ENCODE assay signal across 16 cellular contexts in the genomic region with DNA sequence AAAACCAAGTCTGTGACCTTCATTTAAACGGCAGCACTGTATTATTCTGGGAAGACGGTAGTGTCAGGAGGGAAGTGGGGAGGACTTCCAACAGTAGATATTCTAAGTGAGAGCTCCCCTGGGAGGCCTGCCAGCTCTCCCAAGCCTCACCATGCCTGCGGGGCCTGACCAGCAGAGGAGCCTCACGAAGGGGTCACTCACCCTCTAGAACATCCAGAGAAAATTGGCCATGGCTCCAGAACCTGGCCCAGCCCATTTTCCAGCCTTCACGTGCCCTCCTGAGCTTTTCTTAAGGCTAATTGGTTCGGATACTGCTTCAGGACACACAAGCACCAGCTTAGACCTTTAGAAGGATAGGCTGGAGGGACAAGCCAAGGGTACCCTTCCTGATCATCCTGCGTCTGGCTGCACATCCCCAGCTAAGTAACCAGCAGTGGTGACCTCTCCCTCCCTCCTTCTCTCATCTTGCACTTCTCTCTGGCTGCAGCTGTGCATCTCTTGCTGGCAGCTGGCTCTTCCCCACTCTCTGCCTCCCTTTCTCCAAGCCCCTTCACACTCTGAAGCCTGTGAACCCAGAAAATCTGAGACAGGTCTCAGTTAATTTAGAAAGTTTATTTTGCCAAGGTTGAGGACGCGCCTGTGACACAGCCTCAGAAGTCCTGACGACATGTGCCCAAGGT.
A peak's percentile ranks its signal among the peaks of the same experiment; 100 is the strongest.
DNase-seq lines count a peak whose midpoint lies in the region; ATAC-seq and TF ChIP-seq lines count a peak whose summit lies in the region.
"Had no signal": no experiment of that assay in that cellular context is flagged by ENCODE, and none has a peak within 500 bp of the region (broad histone marks: within the 10 kb centered on the region; RNA-seq: fewer than 3 reads in every experiment).

No MANE protein-coding gene starts in this region.

- 67 to 74% methylated on average over 10 of the region's 10 CpGs for WGBS in GM23248 (ENCODE audit: low coverage in 1 of 2, low lambda C conversion rate in 2 of 2, missing lambda C conversion rate in 2 of 2), 2 experiments
- 78% methylated on average over 3 of the region's 10 CpGs for WGBS in right lobe of liver (ENCODE audit: insufficient coverage, low coverage, low lambda C conversion rate, missing lambda C conversion rate)
- WGBS in smooth muscle cell (ENCODE audit: low lambda C conversion rate): 78% methylated on average over 10 of the region's 10 CpGs

- no peak overlapping the region for H3K4me2 ChIP-seq in GM23248 (ENCODE audit: unreplicated experiment)
- H3K4me2 ChIP-seq in smooth muscle cell: no peak overlapping the region

- H3K4me3 ChIP-seq in GM23248 (no peak overlapping the region), right lobe of liver (no peak overlapping the region), smooth muscle cell (no peak overlapping the region)

- H3K9me3 Mint-ChIP-seq in brain: peaks cover 0 to 13% (median 3%) of the 10 kb centered on the region in 5 experiments
- peaks cover 8% of the 10 kb centered on the region for H3K9me3 Mint-ChIP-seq in activated T-helper 2 cell treated with anti-CD3 and anti-CD28 coated beads, Interferon-gamma antibody, Interleukin-2, Interleukin-4, amounts not matched to agents 10 μg/mL and 5 μg/mL and 100 μg/mL, durations not matched to agents 14 hours and 24 hours and 36 hours

- H3F3A ChIP-seq in GM23248 (ENCODE audit: insufficient read depth) (peaks cover 17% of the 10 kb centered on the region), smooth muscle cell (ENCODE audit: low read depth) (peaks cover 27% of the 10 kb centered on the region)

- no peaks in the 10 kb centered on the region for H3K36me3 Mint-ChIP-seq in brain
- H3K36me3 Mint-ChIP-seq in activated T-helper 2 cell treated with anti-CD3 and anti-CD28 coated beads, Interferon-gamma antibody, Interleukin-2, Interleukin-4, amounts not matched to agents 10 μg/mL and 5 μg/mL and 100 μg/mL, durations not matched to agents 14 hours and 24 hours and 36 hours (ENCODE audit: low read depth): no peaks in the 10 kb centered on the region

- no peaks in the 10 kb centered on the region for H3K9me2 ChIP-seq in GM23248 (ENCODE audit: insufficient read depth)

- intact Hi-C loops in right lobe of liver (cut with DNase I): no loop called here
- intact Hi-C loops in activated T-helper 2 cell treated with anti-CD3 and anti-CD28 coated beads, Interferon-gamma antibody, Interleukin-2, Interleukin-4, amounts not matched to agents 10 μg/mL and 5 μg/mL and 100 μg/mL, durations not matched to agents 14 hours and 24 hours and 36 hours (cut with micrococcal nuclease): no loop called here

- H3K79me2 ChIP-seq in GM23248 (ENCODE audit: insufficient read depth) (no peaks in the 10 kb centered on the region), smooth muscle cell (ENCODE audit: low read depth) (no peaks in the 10 kb centered on the region)

- no peak overlapping the region for H3K4me3 Mint-ChIP-seq in brain
- no peak overlapping the region for H3K4me3 Mint-ChIP-seq in activated T-helper 2 cell treated with anti-CD3 and anti-CD28 coated beads, Interferon-gamma antibody, Interleukin-2, Interleukin-4, amounts not matched to agents 10 μg/mL and 5 μg/mL and 100 μg/mL, durations not matched to agents 14 hours and 24 hours and 36 hours (ENCODE audit: low read depth)
- H3K4me3 Mint-ChIP-seq: stimulated activated naive B cell treated with anti-CD40 and anti-IgM and Interleukin-4, amounts not matched to agents 10 μg/mL and 1 μg/mL and 100 μg/mL, for 72 hours had no signal

- no peak for TF ChIP-seq CTCF in brain (conservative IDR thresholded peaks at IDR 0.05)
- TF ChIP-seq CTCF in right lobe of liver (IDR thresholded peaks at IDR 0.05): no peak
- TF ChIP-seq CTCF in smooth muscle cell (IDR thresholded peaks at IDR 0.05; ENCODE audit: borderline replicate concordance, insufficient read depth, poor library complexity, severe bottlenecking): no peak
- TF ChIP-seq CTCF in GM13977 (IDR thresholded peaks at IDR 0.05; ENCODE audit: extremely low read depth, insufficient read depth, missing control alignments): no peak

- H3K4me1 ChIP-seq in GM23248 (ENCODE audit: insufficient read depth) (peaks cover 34% of the 10 kb centered on the region), right lobe of liver (no peaks in the 10 kb centered on the region), smooth muscle cell (ENCODE audit: low read depth) (peaks cover 18% of the 10 kb centered on the region)

- peaks cover 56% of the 10 kb centered on the region for H3K4me1 Mint-ChIP-seq in brain
- H3K4me1 Mint-ChIP-seq in activated T-helper 2 cell treated with anti-CD3 and anti-CD28 coated beads, Interferon-gamma antibody, Interleukin-2, Interleukin-4, amounts not matched to agents 10 μg/mL and 5 μg/mL and 100 μg/mL, durations not matched to agents 14 hours and 24 hours and 36 hours (ENCODE audit: low read depth): no peaks in the 10 kb centered on the region
- H3K4me1 Mint-ChIP-seq: stimulated activated naive B cell treated with anti-CD40 and anti-IgM and Interleukin-4, amounts not matched to agents 10 μg/mL and 1 μg/mL and 100 μg/mL, for 72 hours had no signal

- no peaks in the 10 kb centered on the region for H3K27me3 ChIP-seq in GM23248 (replicated peaks; ENCODE audit: insufficient read depth)
- H3K27me3 ChIP-seq in right lobe of liver: no peaks in the 10 kb centered on the region
- no peaks in the 10 kb centered on the region for H3K27me3 ChIP-seq in smooth muscle cell (ENCODE audit: low read depth)
- H3K27me3 ChIP-seq: brain microvascular endothelial cell had no signal

- ATAC-seq in right lobe of liver (peak in 3 of 4 donors; percentile 29 to 58 (median 43)), GM21367 (IDR thresholded peaks at IDR 0.05; ENCODE audit: unreplicated experiment) (no peak)
- ATAC-seq: stimulated activated naive B cell treated with anti-CD40 and anti-IgM and Interleukin-4, amounts not matched to agents 10 μg/mL and 1 μg/mL and 100 μg/mL, for 72 hours had no signal

- H3K36me3 ChIP-seq in GM23248 (ENCODE audit: low read depth) (no peaks in the 10 kb centered on the region), right lobe of liver (no peaks in the 10 kb centered on the region), smooth muscle cell (ENCODE audit: low read depth) (no peaks in the 10 kb centered on the region)
- H3K36me3 ChIP-seq: brain microvascular endothelial cell had no signal

- H2AFZ ChIP-seq in GM23248 (no peak overlapping the region), smooth muscle cell (ENCODE audit: low read depth) (peak overlapping the region; percentile 26)

- H3K9ac ChIP-seq in GM23248 (no peak overlapping the region), smooth muscle cell (ENCODE audit: low read depth) (no peak overlapping the region)

- no peak for TF ChIP-seq POLR2A in right lobe of liver (IDR thresholded peaks at IDR 0.05)

- no peaks in the 10 kb centered on the region for H3K9me3 ChIP-seq in GM23248 (ENCODE audit: low read depth)
- no peaks in the 10 kb centered on the region for H3K9me3 ChIP-seq in right lobe of liver
- no peaks in the 10 kb centered on the region for H3K9me3 ChIP-seq in smooth muscle cell (replicated peaks; ENCODE audit: low read depth)

- in situ Hi-C loops in GM23248 (cut with MboI): no loop called here
- in situ Hi-C loops in GM13977 (cut with MboI; ENCODE audit: low pct_unique_long_range_greater_than_20kb, low sequenced_read_pairs, unreplicated experiment): no loop called here

- H4K20me1 ChIP-seq in GM23248 (ENCODE audit: insufficient read depth) (no peaks in the 10 kb centered on the region), smooth muscle cell (ENCODE audit: low read depth) (no peaks in the 10 kb centered on the region)

- H3K27ac Mint-ChIP-seq in brain: peak overlapping the region in 3 of 5 experiments; percentile 12 to 49 (median 18)
- no peak overlapping the region for H3K27ac Mint-ChIP-seq in activated T-helper 2 cell treated with anti-CD3 and anti-CD28 coated beads, Interferon-gamma antibody, Interleukin-2, Interleukin-4, amounts not matched to agents 10 μg/mL and 5 μg/mL and 100 μg/mL, durations not matched to agents 14 hours and 24 hours and 36 hours
- H3K27ac Mint-ChIP-seq: stimulated activated naive B cell treated with anti-CD40 and anti-IgM and Interleukin-4, amounts not matched to agents 10 μg/mL and 1 μg/mL and 100 μg/mL, for 72 hours had no signal

- peaks cover 3% of the 10 kb centered on the region for H3K27me3 Mint-ChIP-seq in brain
- peaks cover 3% of the 10 kb centered on the region for H3K27me3 Mint-ChIP-seq in activated T-helper 2 cell treated with anti-CD3 and anti-CD28 coated beads, Interferon-gamma antibody, Interleukin-2, Interleukin-4, amounts not matched to agents 10 μg/mL and 5 μg/mL and 100 μg/mL, durations not matched to agents 14 hours and 24 hours and 36 hours (ENCODE audit: low read depth)

- peak; percentile 20 for DNase-seq in GM23248
- DNase-seq in right lobe of liver: no peak
- no peak for DNase-seq in smooth muscle cell (lab: John Stamatoyannopoulos, UW; ENCODE audit: unreplicated experiment)
- no peak for DNase-seq in activated T-helper 2 cell treated with anti-CD3 and anti-CD28 coated beads, Interferon-gamma antibody, Interleukin-2, Interleukin-4, amounts not matched to agents 10 μg/mL and 5 μg/mL and 100 μg/mL, durations not matched to agents 14 hours and 24 hours and 36 hours (ENCODE audit: low spot score)
- no peak for DNase-seq in GM13977 (ENCODE audit: low spot score)
- no peak for DNase-seq in glomerular visceral epithelial cell (ENCODE audit: extremely low spot score)
- DNase-seq: activated CD4-positive, alpha-beta T cell treated with anti-CD3 and anti-CD28 coated beads for 1 hour; activated naive CD4-positive, alpha-beta T cell; NCI-H1694; NCI-H446; occipital lobe; stimulated activated naive B cell treated with anti-CD40 and anti-IgM and Interleukin-4, amounts not matched to agents 10 μg/mL and 1 μg/mL and 100 μg/mL, for 72 hours; T-helper 9 cell had no signal

- H3K27ac ChIP-seq in GM23248 (no peak overlapping the region), right lobe of liver (peak overlapping the region in 1 of 3 donors; percentile 10), smooth muscle cell (ENCODE audit: low read depth) (no peak overlapping the region)
- H3K27ac ChIP-seq: brain microvascular endothelial cell had no signal
